8 cellular contexts compared by ENCODE assay signal in the genomic region with DNA sequence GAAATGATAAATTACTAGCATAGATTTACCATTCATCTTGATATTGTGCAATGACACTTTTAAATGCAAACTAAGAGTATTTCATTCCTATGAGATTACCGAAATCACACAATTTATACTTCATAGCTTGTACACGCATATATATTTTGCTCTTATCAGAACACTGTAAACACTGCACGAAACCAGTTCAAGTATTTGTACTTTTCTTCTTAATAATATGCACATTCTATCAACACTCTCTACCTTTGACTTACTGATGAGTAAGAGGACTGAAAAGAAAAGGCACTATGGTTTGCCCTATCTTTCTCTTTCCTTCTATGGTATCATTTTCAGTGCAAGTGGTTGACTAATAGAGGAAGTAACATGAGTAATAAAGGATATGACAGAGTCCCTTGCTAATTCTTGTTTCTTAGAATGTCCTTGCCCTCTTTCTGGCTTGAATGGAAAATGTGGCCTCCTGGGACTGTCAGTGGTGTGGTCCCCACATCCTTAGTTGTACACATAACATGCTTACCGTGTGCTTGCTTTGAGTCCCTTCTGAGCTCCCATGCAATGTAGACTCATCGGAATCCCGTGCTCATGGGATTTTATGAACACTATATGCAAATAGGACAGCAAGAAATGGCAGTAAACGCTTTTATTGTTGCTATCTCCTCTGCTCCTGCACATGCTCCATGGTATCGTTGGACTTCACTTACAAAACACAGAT.
A peak's percentile ranks its signal among the peaks of the same experiment; 100 is the strongest.
DNase-seq lines count a peak whose midpoint lies in the region; ATAC-seq and TF ChIP-seq lines count a peak whose summit lies in the region.

No MANE protein-coding gene starts in this region.

- peak; percentile 80 for ATAC-seq in GM19023 (IDR thresholded peaks at IDR 0.05; ENCODE audit: unreplicated experiment)
- peak; percentile 55 for ATAC-seq in HG03103 (IDR thresholded peaks at IDR 0.05; ENCODE audit: low read depth, unreplicated experiment)

- no peak for TF ChIP-seq CTCF in AG09319 (IDR thresholded peaks at IDR 0.05; ENCODE audit: low read depth, low read length)

- DNase-seq in AG09319 (ENCODE audit: extremely low read depth, low read depth) (peak; percentile 41), SKM-1 (lab: John Stamatoyannopoulos, UW; ENCODE audit: unreplicated experiment) (peak; percentile 69), fibroblast of peridontal ligament (ENCODE audit: extremely low read depth) (peak; percentile 79), cerebellar cortex (ENCODE audit: low spot score) (no peak), NCI-H2029 (lab: John Stamatoyannopoulos, UW) (no peak)
- peak; percentile 10 for DNase-seq in stimulated activated CD4-positive, alpha-beta T cell treated with anti-CD3 and anti-CD28 coated beads, Interleukin-4, amount 100 ng/mL, for 1 hour

Comparison
In these comparisons a context has a peak if more than half of its experiments do, and no peak if none do; other contexts are left out.
1. DNase-seq: peak in AG09319 (single experiment), SKM-1 (single experiment), fibroblast of peridontal ligament (single experiment) and stimulated activated CD4-positive, alpha-beta T cell treated with anti-CD3 and anti-CD28 coated beads, Interleukin-4, amount 100 ng/mL, for 1 hour (single experiment); none in cerebellar cortex (single experiment) and NCI-H2029 (single experiment).